Comparison of ENCODE assay signal across 8 cellular contexts in the genomic region with DNA sequence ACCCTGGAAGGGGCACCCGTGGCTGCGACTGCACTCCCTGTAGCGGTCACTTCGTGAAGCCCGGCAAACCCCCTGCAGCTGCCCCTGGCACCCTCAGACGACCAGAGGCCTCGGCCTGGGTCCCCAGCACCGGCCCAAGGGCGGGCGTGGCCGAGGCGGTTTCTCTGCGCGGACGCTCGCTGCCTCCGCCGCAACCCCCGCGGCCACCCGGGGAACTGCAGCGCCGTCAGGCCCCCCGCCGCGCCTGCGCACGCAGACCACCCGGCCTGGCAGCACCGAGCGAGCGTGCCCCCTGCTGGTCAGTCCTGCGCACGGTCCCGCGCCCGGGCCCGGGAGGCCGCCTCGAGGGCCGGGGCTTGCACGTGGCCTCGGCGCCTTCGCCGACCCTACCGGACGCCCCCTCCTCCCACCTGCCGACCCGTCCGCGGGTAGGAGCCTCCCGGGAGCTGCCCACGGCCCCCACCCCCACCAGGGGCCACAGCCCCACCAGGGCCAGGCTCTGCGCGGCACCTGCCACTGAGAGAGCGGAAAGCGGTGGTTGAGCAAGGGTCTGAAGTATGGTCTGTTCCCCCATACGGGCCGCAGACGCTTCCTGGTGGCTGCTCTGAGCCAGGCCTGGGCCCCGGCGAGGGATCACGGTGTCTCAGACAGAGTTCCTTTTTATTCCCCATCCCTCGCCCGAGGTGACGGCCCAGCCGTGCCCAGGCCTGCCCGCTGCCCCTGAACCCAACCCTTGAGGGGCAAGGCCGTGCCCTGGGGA. TPM values are rescaled to one million over a fixed set of nuclear protein-coding genes. Genes with fewer than 3 reads are reported as not detected.
DNase-seq lines count a peak whose midpoint lies in the region; FAIRE-seq and TF ChIP-seq lines count a peak whose summit lies in the region.

No MANE protein-coding gene starts in this region.

- H3K27me3 Mint-ChIP-seq in glutamatergic neuron (ENCODE audit: unreplicated experiment) (peaks cover 4% of the 10 kb centered on the region), osteocyte (ENCODE audit: unreplicated experiment) (no peaks in the 10 kb centered on the region)

- no peak overlapping the region for H3K27ac ChIP-seq in SJSA1
- peak overlapping the region in 1 of 2 donors; percentile 81 for H3K27ac ChIP-seq in testis

- no peaks in the 10 kb centered on the region for H3K9me3 ChIP-seq in SJSA1 (replicated peaks)
- no peaks in the 10 kb centered on the region for H3K9me3 ChIP-seq in testis

- H3K36me3 ChIP-seq in SJSA1 = no peaks in the 10 kb centered on the region
- H3K36me3 ChIP-seq in testis (ENCODE audit: low read depth, missing control alignments) = no peaks in the 10 kb centered on the region

- H3K9me3 Mint-ChIP-seq in glutamatergic neuron (ENCODE audit: unreplicated experiment) (peaks cover 6% of the 10 kb centered on the region), osteocyte (ENCODE audit: unreplicated experiment) (no peaks in the 10 kb centered on the region)

- peaks cover 7% of the 10 kb centered on the region for H3K4me1 ChIP-seq in SJSA1 (replicated peaks)
- H3K4me1 ChIP-seq in testis = no peaks in the 10 kb centered on the region

- TF ChIP-seq CTCF in glutamatergic neuron (IDR thresholded peaks at IDR 0.05; ENCODE audit: partially characterized antibody, unreplicated experiment) (peak; percentile 99), osteocyte (IDR thresholded peaks at IDR 0.05) (peak; percentile 96), testis (IDR thresholded peaks at IDR 0.05) (peak; percentile 97 to 100 (median 100))

- FAIRE-seq in H54 (lab: Jason Lieb, UNC) = no peak

- H3K36me3 Mint-ChIP-seq in glutamatergic neuron (ENCODE audit: unreplicated experiment) = no peaks in the 10 kb centered on the region
- H3K36me3 Mint-ChIP-seq in osteocyte (ENCODE audit: unreplicated experiment) = no peaks in the 10 kb centered on the region

- H3K4me3 Mint-ChIP-seq in glutamatergic neuron (ENCODE audit: unreplicated experiment) (no peak overlapping the region), osteocyte (ENCODE audit: unreplicated experiment) (peak overlapping the region; percentile 57)

- 20 to 32% methylated on average over 1 to 25 of the region's 70 CpGs for WGBS in testis, 2 donors

- intact Hi-C loops in testis (cut with DNase I; ENCODE audit: low total_unique reads) = no loop called here

- H3K4me3 ChIP-seq in SJSA1 (peak overlapping the region; percentile 37), testis (peak overlapping the region; percentile 56 to 72)

- TF ChIP-seq POLR2A in H54 (IDR thresholded peaks at IDR 0.05; ENCODE audit: low read depth, low read length) (peak; percentile 35; the same call in 1 of the 2 replicates), testis (IDR thresholded peaks at IDR 0.05) (no peak)

- H3K27me3 ChIP-seq in SJSA1 (replicated peaks) = no peaks in the 10 kb centered on the region; the same call in 1 of the 2 replicates
- no peaks in the 10 kb centered on the region for H3K27me3 ChIP-seq in testis

- H3K27ac Mint-ChIP-seq in glutamatergic neuron (ENCODE audit: unreplicated experiment) = no peak overlapping the region
- H3K27ac Mint-ChIP-seq in osteocyte (ENCODE audit: unreplicated experiment) = no peak overlapping the region

- DNase-seq in ELR (ENCODE audit: low read depth) (peak; percentile 81), H54 (ENCODE audit: insufficient read length, low spot score) (peak; percentile 96), LoVo (ENCODE audit: low spot score) (peak; percentile 90), SJSA1 (ENCODE audit: low read depth in 1 of 2, low spot score in 2 of 2) (peak; percentile 78 to 86), glutamatergic neuron (peak; percentile 97), osteocyte (ENCODE audit: extremely low spot score, unreplicated experiment) (peak; percentile 99), testis (peak; percentile 91)
- DNase-seq in activated naive CD4-positive, alpha-beta T cell treated with Interleukin-2 at 50 U/mL for 16 hours = peak; percentile 92

- peaks cover 8% of the 10 kb centered on the region for H3K4me1 Mint-ChIP-seq in glutamatergic neuron (ENCODE audit: low read depth, unreplicated experiment)
- peaks cover 2% of the 10 kb centered on the region for H3K4me1 Mint-ChIP-seq in osteocyte (ENCODE audit: unreplicated experiment)

RNA-seq across cellular contexts. Expression of gene HS3ST6, which starts 11.5 kb away (rescaled TPM):
- not detected in 2 replicates for total RNA-seq in SJSA1 (2014; rRNA removed; shearing (Covaris generic))
- 7.8 TPM for total RNA-seq in glutamatergic neuron (ENCODE audit: unreplicated experiment)
- total RNA-seq in osteocyte = not detected in 2 replicates
- total RNA-seq in testis = 1 to 10 TPM in 1 of 2 donors, under 1 TPM in 1; 0.94 to 1.6 TPM
- polyA plus RNA-seq in testis (ENCODE audit: insufficient read depth, low read depth, low replicate concordance) = 0.34 TPM

RNA-seq across cellular contexts. Expression of gene MSRB1, which starts 13.2 kb away (rescaled TPM):
- total RNA-seq in SJSA1 (2014; rRNA removed; shearing (Covaris generic)) = 13.9 and 21.3 TPM in 2 replicates
- total RNA-seq in glutamatergic neuron (ENCODE audit: unreplicated experiment) = 50.9 TPM
- 17.1 and 21.0 TPM in 2 replicates for total RNA-seq in osteocyte
- 10 to 100 TPM; 17.5 to 19.8 TPM for total RNA-seq in testis
- 35.2 TPM for polyA plus RNA-seq in testis (ENCODE audit: insufficient read depth, low read depth, low replicate concordance)

RNA-seq across cellular contexts. Expression of gene RPL3L, which starts 24.7 kb away (rescaled TPM):
- not detected in 2 replicates for total RNA-seq in SJSA1 (2014; rRNA removed; shearing (Covaris generic))
- total RNA-seq in glutamatergic neuron (ENCODE audit: unreplicated experiment) = not detected
- 1.2 TPM in 1 of 2 replicates, not detected in the other for total RNA-seq in osteocyte
- total RNA-seq in testis = 1 to 10 TPM; 7.3 to 9.8 TPM
- 10.4 TPM for polyA plus RNA-seq in testis (ENCODE audit: insufficient read depth, low read depth, low replicate concordance)

RNA-seq across cellular contexts. Expression of gene NDUFB10, which starts 29.6 kb away (rescaled TPM):
- 273 and 292 TPM in 2 replicates for total RNA-seq in SJSA1 (2014; rRNA removed; shearing (Covaris generic))
- total RNA-seq in glutamatergic neuron (ENCODE audit: unreplicated experiment) (302 TPM), osteocyte (126 TPM in 2 replicates), testis (100 to 1,000 TPM; 127 to 211 TPM)
- 186 TPM for polyA plus RNA-seq in testis (ENCODE audit: insufficient read depth, low read depth, low replicate concordance)

RNA-seq across cellular contexts. Expression of gene RPS2, which starts 34.9 kb away (rescaled TPM):
- 2,199 and 2,611 TPM in 2 replicates for total RNA-seq in SJSA1 (2014; rRNA removed; shearing (Covaris generic))
- total RNA-seq in glutamatergic neuron (ENCODE audit: unreplicated experiment) = 1,772 TPM
- 2,261 and 2,286 TPM in 2 replicates for total RNA-seq in osteocyte
- total RNA-seq in testis = 1,000 to 10,000 TPM in 1 of 2 donors, 100 to 1,000 TPM in 1; 744 to 1,779 TPM
- polyA plus RNA-seq in testis (ENCODE audit: insufficient read depth, low read depth, low replicate concordance) = 1,272 TPM
